In the genomic region with DNA sequence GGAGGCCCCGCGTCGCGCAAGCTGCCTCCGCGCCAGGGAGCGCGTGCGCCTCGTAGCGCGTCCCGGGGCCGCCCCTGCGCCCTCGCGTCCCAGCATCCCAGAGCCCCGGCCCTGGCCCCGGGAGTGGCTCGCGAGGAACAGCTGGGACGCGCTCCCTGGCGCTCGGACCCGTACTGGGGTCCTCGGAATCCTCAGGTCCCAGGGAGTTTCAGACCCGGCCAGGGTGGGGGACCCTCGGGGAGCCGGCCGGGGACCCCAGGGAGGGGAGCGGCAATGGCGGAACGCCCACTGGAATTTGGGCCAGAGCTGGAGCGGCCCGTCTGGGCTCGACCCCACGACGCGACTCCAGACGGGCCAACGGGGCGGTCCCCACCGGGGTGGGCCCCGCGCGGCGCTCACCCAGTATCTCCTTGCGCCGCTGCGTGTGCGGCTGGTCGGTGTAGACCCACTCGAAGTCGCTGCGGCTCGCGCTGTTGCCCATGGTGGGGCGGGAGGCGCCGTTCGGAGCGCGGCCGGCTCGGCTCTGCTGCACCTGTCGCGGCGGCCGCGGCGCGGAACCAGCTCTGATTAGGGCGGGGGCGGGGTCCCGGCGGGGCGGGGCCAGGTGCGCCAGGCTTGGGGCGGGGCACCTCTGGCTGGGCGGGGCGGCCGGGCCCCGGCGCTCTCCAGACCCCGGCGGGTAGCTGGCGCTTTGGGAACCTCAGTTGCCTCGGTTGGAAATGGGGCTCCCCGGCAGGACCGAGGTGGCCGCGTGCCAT, we compare ENCODE assay signal across 9 cellular contexts. TPM values are rescaled to one million over a fixed set of nuclear protein-coding genes. Genes with fewer than 3 reads are reported as not detected.
DNase-seq lines count a peak whose midpoint lies in the region; ATAC-seq, FAIRE-seq and TF ChIP-seq lines count a peak whose summit lies in the region.
"Had no signal": no experiment of that assay in that cellular context is flagged by ENCODE, and none has a peak within 500 bp of the region (broad histone marks: within the 10 kb centered on the region; RNA-seq: fewer than 3 reads in every experiment).

A gene (minus strand): TSS at position 539 of the 758 bp plus-strand sequence. CDS start 58 bp downstream, at position 481.

- no peaks in the 10 kb centered on the region for H3K36me3 Mint-ChIP-seq in T-helper 1 cell treated with Interleukin-12 subunit alpha and Interleukin-12 subunit beta and Interleukin-4 antibody, amounts not matched to agents 30 μg/mL and 1 μg/mL, for 36 hours (ENCODE audit: low read depth)
- H3K36me3 Mint-ChIP-seq in mesothelial cell of epicardium, result peaks cover 3% of the 10 kb centered on the region

- ATAC-seq in GM18511 (IDR thresholded peaks at IDR 0.05; ENCODE audit: unreplicated experiment) (peak; percentile 64), HG03064 (IDR thresholded peaks at IDR 0.05; ENCODE audit: low read depth, unreplicated experiment) (peak; percentile 64), HG03439 (IDR thresholded peaks at IDR 0.05; ENCODE audit: unreplicated experiment) (no peak), GM18520 (IDR thresholded peaks at IDR 0.05; ENCODE audit: unreplicated experiment) (no peak)

- no peak for FAIRE-seq in bronchial epithelial cell (lab: Jason Lieb, UNC)
- FAIRE-seq: TTC549 had no signal

- no peak for DNase-seq in bronchial epithelial cell (ENCODE audit: low read depth)
- peak in 1 of 2 experiments; percentile 53 for DNase-seq in mesothelial cell of epicardium (ENCODE audit: low spot score in 2 of 2, unreplicated experiment in 2 of 2)
- DNase-seq in stimulated activated CD8-positive, alpha-beta memory T cell treated with anti-CD3 and anti-CD28 coated beads, Interleukin-7, amount 100 ng/mL, for 24 hours (ENCODE audit: low read depth), result peak; percentile 31

- no peak for TF ChIP-seq CTCF in bronchial epithelial cell (IDR thresholded peaks at IDR 0.05; ENCODE audit: insufficient read depth, low read length, severe bottlenecking)
- no peak for TF ChIP-seq CTCF in mesothelial cell of epicardium (IDR thresholded peaks at IDR 0.05; ENCODE audit: unreplicated experiment)

- peaks cover 9% of the 10 kb centered on the region for H3K9me3 Mint-ChIP-seq in T-helper 1 cell treated with Interleukin-12 subunit alpha and Interleukin-12 subunit beta and Interleukin-4 antibody, amounts not matched to agents 30 μg/mL and 1 μg/mL, for 36 hours
- peaks cover 5% of the 10 kb centered on the region for H3K9me3 Mint-ChIP-seq in mesothelial cell of epicardium

- peak within 1 kb of the TSS; percentile 42 for H3K4me3 Mint-ChIP-seq in T-helper 1 cell treated with Interleukin-12 subunit alpha and Interleukin-12 subunit beta and Interleukin-4 antibody, amounts not matched to agents 30 μg/mL and 1 μg/mL, for 36 hours
- H3K4me3 Mint-ChIP-seq in mesothelial cell of epicardium, result peak within 1 kb of the TSS; percentile 43

- H3K36me3 ChIP-seq in bronchial epithelial cell (ENCODE audit: control insufficient read depth, insufficient read depth, low read length), result no peaks in the 10 kb centered on the region

- H3K27me3 Mint-ChIP-seq in T-helper 1 cell treated with Interleukin-12 subunit alpha and Interleukin-12 subunit beta and Interleukin-4 antibody, amounts not matched to agents 30 μg/mL and 1 μg/mL, for 36 hours (ENCODE audit: low read depth), result peaks cover 30% of the 10 kb centered on the region
- H3K27me3 Mint-ChIP-seq in mesothelial cell of epicardium (ENCODE audit: low read depth), result peaks cover 60% of the 10 kb centered on the region

- H3K4me3 ChIP-seq in bronchial epithelial cell (ENCODE audit: low read depth, low read length), result peak within 1 kb of the TSS; percentile 29

- H3K4me1 Mint-ChIP-seq in T-helper 1 cell treated with Interleukin-12 subunit alpha and Interleukin-12 subunit beta and Interleukin-4 antibody, amounts not matched to agents 30 μg/mL and 1 μg/mL, for 36 hours (ENCODE audit: low read depth), result no peaks in the 10 kb centered on the region
- H3K4me1 Mint-ChIP-seq in mesothelial cell of epicardium, result peaks cover 10% of the 10 kb centered on the region

- peaks cover 5% of the 10 kb centered on the region for H3K27me3 ChIP-seq in bronchial epithelial cell (ENCODE audit: control insufficient read depth, insufficient read depth, low read length)

- H3K27ac Mint-ChIP-seq in T-helper 1 cell treated with Interleukin-12 subunit alpha and Interleukin-12 subunit beta and Interleukin-4 antibody, amounts not matched to agents 30 μg/mL and 1 μg/mL, for 36 hours, result no peak within 1 kb of the TSS
- no peak within 1 kb of the TSS for H3K27ac Mint-ChIP-seq in mesothelial cell of epicardium

RNA-seq across cellular contexts. Expression of the gene that starts here (rescaled TPM):
- 0.53 and 9.7 TPM in 2 replicates for total RNA-seq in bronchial epithelial cell
- 1.5 to 2.1 TPM (median 1.6 TPM) in 3 replicates for total RNA-seq in mesothelial cell of epicardium

Comparison
In these comparisons a context has a peak if more than half of its experiments do, and no peak if none do; other contexts are left out.
1. ATAC-seq: peak in GM18511 (single experiment) and HG03064 (single experiment); none in HG03439 (single experiment) and GM18520 (single experiment).